In genomic region chr1:9331016-9331415, GRCh38 we compare ENCODE assay signal across 18 cellular contexts. TPM values are rescaled to one million over a fixed set of nuclear protein-coding genes. Genes with fewer than 3 reads are reported as not detected.
DNase-seq lines count a peak whose midpoint lies in the region; ATAC-seq, FAIRE-seq and TF ChIP-seq lines count a peak whose summit lies in the region.
"Had no signal": no experiment of that assay in that cellular context is flagged by ENCODE, and none has a peak within 500 bp of the region (broad histone marks: within the 10 kb centered on the region; RNA-seq: fewer than 3 reads in every experiment).

No MANE protein-coding gene starts in this region.

- peak overlapping the region; percentile 67 for H3K27ac ChIP-seq in colonic mucosa
- peak overlapping the region; percentile 67 to 82 (median 76) for H3K27ac ChIP-seq in transverse colon

- peaks cover 12% of the 10 kb centered on the region for H3K4me1 Mint-ChIP-seq in activated CD8-positive, alpha-beta memory T cell treated with anti-CD3 and anti-CD28 coated beads, Interleukin-2, amount 10 ng/mL, durations not matched to agents 7 days and 5 days

- H3K4me3 Mint-ChIP-seq in activated CD8-positive, alpha-beta memory T cell treated with anti-CD3 and anti-CD28 coated beads, Interleukin-2, amount 10 ng/mL, durations not matched to agents 7 days and 5 days = no peak overlapping the region
- H3K4me3 Mint-ChIP-seq: CD4-positive, alpha-beta T cell had no signal

- WGBS in transverse colon (ENCODE audit: low coverage in 1 of 2), 2 donors = 36 to 59% methylated on average over 6 to 8 of the region's 8 CpGs

- H3K9me3 ChIP-seq in colonic mucosa (no peaks in the 10 kb centered on the region), transverse colon (no peaks in the 10 kb centered on the region)
- H3K9me3 ChIP-seq: BE2C, SK-N-SH had no signal

- in situ Hi-C loops in transverse colon (cut with MboI; ENCODE audit: low pct_ligation_motif_present in 1 of 4, low pct_unique_long_range_greater_than_20kb in 1 of 4, low sequenced_read_pairs in 3 of 4) = no loop called here

- TF ChIP-seq POLR2A in transverse colon (IDR thresholded peaks at IDR 0.05) = peak; percentile 28

- H3K27me3 ChIP-seq in colonic mucosa (no peaks in the 10 kb centered on the region), transverse colon (no peaks in the 10 kb centered on the region)
- H3K27me3 ChIP-seq: BE2C had no signal

- H3K4me1 ChIP-seq in colonic mucosa (no peaks in the 10 kb centered on the region), transverse colon (peaks cover 19 to 45% (median 37%) of the 10 kb centered on the region in 4 donors)
- H3K4me1 ChIP-seq: BE2C had no signal

- H3K9me3 Mint-ChIP-seq in activated CD8-positive, alpha-beta memory T cell treated with anti-CD3 and anti-CD28 coated beads, Interleukin-2, amount 10 ng/mL, durations not matched to agents 7 days and 5 days (ENCODE audit: low read depth) = no peaks in the 10 kb centered on the region
- H3K9me3 Mint-ChIP-seq: CD4-positive, alpha-beta T cell had no signal

- no peak overlapping the region for H3K27ac Mint-ChIP-seq in activated CD8-positive, alpha-beta memory T cell treated with anti-CD3 and anti-CD28 coated beads, Interleukin-2, amount 10 ng/mL, durations not matched to agents 7 days and 5 days
- H3K27ac Mint-ChIP-seq: CD4-positive, alpha-beta T cell had no signal

- TF ChIP-seq CTCF in colonic mucosa (IDR thresholded peaks at IDR 0.05) (no peak), transverse colon (IDR thresholded peaks at IDR 0.05) (no peak)

- H3K9ac ChIP-seq in colonic mucosa (ENCODE audit: low read depth in 2 of 2, low read length in 2 of 2) = no peak overlapping the region
- H3K9ac ChIP-seq: SK-N-SH had no signal

- FAIRE-seq in HTR-8/SVneo (lab: Jason Lieb, UNC) = no peak
- FAIRE-seq: H54 had no signal

- intact Hi-C loops in colonic mucosa (cut with DNase I) = no loop called here
- intact Hi-C loops in transverse colon (cut with DNase I; ENCODE audit: low total_unique reads) = no loop called here
- intact Hi-C loops in left ventricle myocardium superior (cut with micrococcal nuclease) = no loop called here

- ATAC-seq in activated CD8-positive, alpha-beta memory T cell treated with anti-CD3 and anti-CD28 coated beads, Interleukin-2, amount 10 ng/mL, durations not matched to agents 7 days and 5 days = no peak
- no peak for ATAC-seq in left ventricle myocardium superior
- ATAC-seq: PC-3, Right ventricle myocardium inferior had no signal

- peaks cover 3% of the 10 kb centered on the region for H3K27me3 Mint-ChIP-seq in activated CD8-positive, alpha-beta memory T cell treated with anti-CD3 and anti-CD28 coated beads, Interleukin-2, amount 10 ng/mL, durations not matched to agents 7 days and 5 days
- H3K27me3 Mint-ChIP-seq: CD4-positive, alpha-beta T cell had no signal

- no peak overlapping the region for H3K4me3 ChIP-seq in colonic mucosa
- H3K4me3 ChIP-seq in transverse colon = no peak overlapping the region

- CTCF ChIA-PET in activated CD8-positive, alpha-beta memory T cell treated with anti-CD3 and anti-CD28 coated beads, Interleukin-2, amount 10 ng/mL, durations not matched to agents 7 days and 5 days (lab: Charles Lee) = no interaction called here

- DNase-seq in HuH-7 (ENCODE audit: low spot score) (peak; percentile 61), NCI-H510A (lab: John Stamatoyannopoulos, UW) (peak; percentile 79), colonic mucosa (peak; percentile 69), transverse colon (peak; percentile 76), left ventricle myocardium superior (no peak), HTR-8/SVneo (ENCODE audit: insufficient read length, low spot score) (no peak)
- no peak for DNase-seq in activated CD8-positive, alpha-beta memory T cell treated with anti-CD3 and anti-CD28 coated beads, Interleukin-2, amount 10 ng/mL, durations not matched to agents 7 days and 5 days
- DNase-seq: BE2C; CD4-positive, alpha-beta T cell; MM.1S; NCI-H1092 treated with DMSO at 0.1 percent for 48 hours; NCI-H1694 treated with DMSO at 0.1 percent for 48 hours; NCI-H774; PC-3; SK-N-SH; T-helper 1 cell had no signal

- H3K36me3 ChIP-seq in colonic mucosa = no peaks in the 10 kb centered on the region
- no peaks in the 10 kb centered on the region for H3K36me3 ChIP-seq in transverse colon
- H3K36me3 ChIP-seq: BE2C had no signal

- no peaks in the 10 kb centered on the region for H3K36me3 Mint-ChIP-seq in activated CD8-positive, alpha-beta memory T cell treated with anti-CD3 and anti-CD28 coated beads, Interleukin-2, amount 10 ng/mL, durations not matched to agents 7 days and 5 days

- TF ChIP-seq EP300 in transverse colon (IDR thresholded peaks at IDR 0.05; ENCODE audit: low read depth) = no peak

RNA-seq across cellular contexts. Expression of gene SPSB1, which starts 38.3 kb away (rescaled TPM):
- total RNA-seq in colonic mucosa (10 to 100 TPM; 14.9 to 28.7 TPM), transverse colon (10 to 100 TPM; 40.0 to 82.1 (median 52.6) TPM), left ventricle myocardium superior (13.1 TPM)
- 1 to 10 TPM; 8.2 to 9.0 TPM for total RNA-seq in activated CD8-positive, alpha-beta memory T cell treated with anti-CD3 and anti-CD28 coated beads, Interleukin-2, amount 10 ng/mL, durations not matched to agents 7 days and 5 days

Comparison
In these comparisons a context has a peak if more than half of its experiments do, and no peak if none do; other contexts are left out.
1. DNase-seq: peak in HuH-7 (single experiment), NCI-H510A (single experiment), colonic mucosa (single experiment) and transverse colon (single experiment); none in activated CD8-positive, alpha-beta memory T cell treated with anti-CD3 and anti-CD28 coated beads, Interleukin-2, amount 10 ng/mL, durations not matched to agents 7 days and 5 days (single experiment), left ventricle myocardium superior (single experiment) and HTR-8/SVneo (single experiment).